In genomic region chr3:187767266-187768032, GRCh38 we compare ENCODE assay signal across 22 cellular contexts. TPM values are rescaled to one million over a fixed set of nuclear protein-coding genes. Genes with fewer than 3 reads are reported as not detected.
DNase-seq lines count a peak whose midpoint lies in the region; ATAC-seq and TF ChIP-seq lines count a peak whose summit lies in the region.
"Had no signal": no experiment of that assay in that cellular context is flagged by ENCODE, and none has a peak within 500 bp of the region (broad histone marks: within the 10 kb centered on the region; RNA-seq: fewer than 3 reads in every experiment).

No MANE protein-coding gene starts in this region.

- H3K36me3 ChIP-seq in testis (ENCODE audit: low read depth, missing control alignments), result no peaks in the 10 kb centered on the region
- H3K36me3 ChIP-seq in gastroesophageal sphincter, result no peaks in the 10 kb centered on the region

- H3K4me3 ChIP-seq in retinal pigment epithelial cell (ENCODE audit: low read length) (no peak overlapping the region), testis (no peak overlapping the region), gastroesophageal sphincter (no peak overlapping the region)
- H3K4me3 ChIP-seq: body of pancreas, skin epidermis had no signal

- H3K27me3 ChIP-seq in testis, result no peaks in the 10 kb centered on the region
- no peaks in the 10 kb centered on the region for H3K27me3 ChIP-seq in gastroesophageal sphincter
- H3K27me3 ChIP-seq: body of pancreas had no signal

- no peak for TF ChIP-seq EP300 in gastroesophageal sphincter (IDR thresholded peaks at IDR 0.05)

- no peaks in the 10 kb centered on the region for H3K4me1 ChIP-seq in testis
- peaks cover 0 to 20% (median 6%) of the 10 kb centered on the region in 3 donors for H3K4me1 ChIP-seq in gastroesophageal sphincter

- TF ChIP-seq POLR2A in testis (IDR thresholded peaks at IDR 0.05), result no peak
- TF ChIP-seq POLR2A in gastroesophageal sphincter (IDR thresholded peaks at IDR 0.05), result no peak

- DNase-seq in GM04503 (ENCODE audit: low read depth) (peak; percentile 86), RKO (ENCODE audit: low spot score) (peak; percentile 56), epithelial cell of prostate (ENCODE audit: low read depth, low spot score) (peak; percentile 85), retinal pigment epithelial cell (ENCODE audit: low read depth) (peak; percentile 66), testis (no peak), NAMALWA (ENCODE audit: low spot score) (no peak), NCI-H526 treated with DMSO at 0.1 percent for 48 hours (lab: John Stamatoyannopoulos, UW) (no peak)
- DNase-seq: activated CD4-positive, alpha-beta memory T cell treated with anti-CD3 and anti-CD28 coated beads, Interleukin-2, amount 10 ng/mL, durations not matched to agents 7 days and 5 days; body of pancreas; CD8-positive, alpha-beta memory T cell; effector CD8-positive, alpha-beta T cell; glutamatergic neuron; Kasumi-1; midbrain; NCI-H1694 treated with DMSO at 0.1 percent for 48 hours; NCI-H446; nucleus accumbens; stimulated activated naive CD4-positive, alpha-beta T cell treated with Interleukin-2 at 50 U/mL for 16 hours had no signal

- H3K27ac ChIP-seq in epithelial cell of prostate (peak overlapping the region; percentile 70), testis (no peak overlapping the region), gastroesophageal sphincter (no peak overlapping the region)
- H3K27ac ChIP-seq: body of pancreas, HL-60 had no signal

- H3K9me3 ChIP-seq in testis, result no peaks in the 10 kb centered on the region
- no peaks in the 10 kb centered on the region for H3K9me3 ChIP-seq in gastroesophageal sphincter
- H3K9me3 ChIP-seq: body of pancreas had no signal

- WGBS in testis, 2 donors, result 91 to 95% methylated on average over 3 of the region's 3 CpGs
- 53 to 89% methylated on average over 2 to 3 of the region's 3 CpGs for WGBS in gastroesophageal sphincter (ENCODE audit: low coverage in 1 of 2), 2 donors

- no peak for TF ChIP-seq CTCF in retinal pigment epithelial cell (conservative IDR thresholded peaks at IDR 0.05; ENCODE audit: low read depth, low read length)
- no peak for TF ChIP-seq CTCF in testis (IDR thresholded peaks at IDR 0.05)
- TF ChIP-seq CTCF in gastroesophageal sphincter (IDR thresholded peaks at IDR 0.05), result no peak

- ATAC-seq in gastroesophageal sphincter, result no peak
- ATAC-seq: activated T-helper 17 cell treated with anti-CD3 and anti-CD28 coated beads, Interleukin-2, amount 50 U/mL, for 72 hours; body of pancreas had no signal

- intact Hi-C loops in testis (cut with DNase I; ENCODE audit: low total_unique reads), result no loop called here

RNA-seq across cellular contexts. Expression of gene BCL6, which starts 22.2 kb away (rescaled TPM):
- total RNA-seq in testis, result 10 to 100 TPM; 74.0 to 86.6 TPM
- polyA plus RNA-seq in testis (ENCODE audit: insufficient read depth, low read depth, low replicate concordance), result 34.5 TPM
- 100 to 1,000 TPM in 3 of 4 donors, 10 to 100 TPM in 1; 60.0 to 146 (median 115) TPM for total RNA-seq in gastroesophageal sphincter

Comparison
In these comparisons a context has a peak if more than half of its experiments do, and no peak if none do; other contexts are left out.
1. DNase-seq: peak in GM04503 (single experiment), RKO (single experiment), epithelial cell of prostate (single experiment) and retinal pigment epithelial cell (single experiment); none in testis (single experiment), NAMALWA (single experiment) and NCI-H526 treated with DMSO at 0.1 percent for 48 hours (single experiment).